Comparison of ENCODE assay signal across 25 cellular contexts in genomic region chr2:158319269-158319668, GRCh38.
DNase-seq lines count a peak whose midpoint lies in the region; TF ChIP-seq lines count a peak whose summit lies in the region.
"Had no signal": no experiment of that assay in that cellular context is flagged by ENCODE, and none has a peak within 500 bp of the region (broad histone marks: within the 10 kb centered on the region; RNA-seq: fewer than 3 reads in every experiment).

No MANE protein-coding gene starts in this region.

- H3K27ac ChIP-seq in HUES48 (ENCODE audit: low read depth, low read length) (peak overlapping the region; percentile 22), iPS DF 6.9 (ENCODE audit: low read length) (no peak overlapping the region)
- H3K27ac ChIP-seq: GM23248, stomach had no signal

- BruUV-seq in Caco-2 (replicated peaks; lab: Mats Ljungman, UMichigan): no TSS peak

- TF ChIP-seq CTCF in Caco-2 (IDR thresholded peaks at IDR 0.05; ENCODE audit: insufficient read depth in 1 of 2, low read depth in 1 of 2, low read length in 1 of 2, severe bottlenecking in 1 of 2, unreplicated experiment in 1 of 2): no peak

- POLR2A ChIA-PET in Caco-2 (lab: Charles Lee): no interaction called here

- intact Hi-C loops in Caco-2 (cut with micrococcal nuclease; ENCODE audit: unreplicated experiment): loop anchor here (10.0 kb wide), 1 partner anchor 134 kb away; no protein-coding TSS in a partner anchor

- no peak overlapping the region for H3K27ac Mint-ChIP-seq in Caco-2 (ENCODE audit: unreplicated experiment)
- H3K27ac Mint-ChIP-seq: brain had no signal

- H3K4me3 ChIP-seq in HUES48 (ENCODE audit: low read depth, low read length): no peak overlapping the region
- H3K4me3 ChIP-seq in iPS DF 6.9 (ENCODE audit: low read length): no peak overlapping the region
- H3K4me3 ChIP-seq in Caco-2 (ENCODE audit: low read depth, low read length): no peak overlapping the region
- H3K4me3 ChIP-seq: GM23248, stomach had no signal

- no peak overlapping the region for H3K4me3 Mint-ChIP-seq in Caco-2 (ENCODE audit: unreplicated experiment)
- H3K4me3 Mint-ChIP-seq: brain; CD4-positive, CD25-positive, alpha-beta regulatory T cell had no signal

- no peak overlapping the region for H3K9ac ChIP-seq in HUES48 (ENCODE audit: low read depth, low read length)
- H3K9ac ChIP-seq: GM23248 had no signal

- peaks cover 16% of the 10 kb centered on the region; the same call in 1 of the 2 replicates for H3K4me1 ChIP-seq in HUES48 (ENCODE audit: control insufficient read depth, insufficient read depth, low read length)
- H3K4me1 ChIP-seq in iPS DF 6.9 (ENCODE audit: control insufficient read depth, insufficient read depth, low read length): peaks cover 2% of the 10 kb centered on the region; the same call in 1 of the 2 replicates
- peaks cover 3% of the 10 kb centered on the region for H3K4me1 ChIP-seq in Caco-2

- H3K4me1 Mint-ChIP-seq in Caco-2 (ENCODE audit: low read depth, unreplicated experiment): no peaks in the 10 kb centered on the region
- H3K4me1 Mint-ChIP-seq: brain; CD4-positive, CD25-positive, alpha-beta regulatory T cell had no signal

- CTCF ChIA-PET in Caco-2 (lab: Charles Lee): no interaction called here

- WGBS in iPS DF 6.9 (ENCODE audit: insufficient coverage, insufficient read length): no CpG with 5 or more reads among the region's 1 CpG

- H3K27me3 Mint-ChIP-seq in Caco-2 (ENCODE audit: insufficient read depth, unreplicated experiment): no peaks in the 10 kb centered on the region
- H3K27me3 Mint-ChIP-seq: brain had no signal

- DNase-seq in ELF-1 (ENCODE audit: low read depth, low spot score): peak; percentile 32
- peak; percentile 65 for DNase-seq in OCI-M1 (lab: John Stamatoyannopoulos, UW)
- DNase-seq in iPS DF 6.9 (ENCODE audit: low read depth, low spot score): peak; percentile 20
- no peak for DNase-seq in NCI-H2227 (lab: John Stamatoyannopoulos, UW; ENCODE audit: unreplicated experiment)
- DNase-seq in NCI-H524 treated with DMSO at 0.1 percent for 48 hours (lab: John Stamatoyannopoulos, UW): no peak
- DNase-seq in Caco-2: no peak
- DNase-seq in hippocampal formation (lab: John Stamatoyannopoulos, UW): no peak
- DNase-seq: activated CD4-positive, alpha-beta T cell treated with anti-CD3 and anti-CD28 coated beads for 4 hours; activated CD8-positive, alpha-beta memory T cell treated with anti-CD3 and anti-CD28 coated beads for 24 hours; activated T-cell treated with anti-CD3 and anti-CD28 coated beads, Interleukin-2, amount 50 U/mL, for 1 hour; CD4-positive, CD25-positive, alpha-beta regulatory T cell; GF-D8; GM23248; mesenchymal stem cell; NCI-H1417; NCI-H2171 treated with DMSO at 0.1 percent for 48 hours; NCI-H526; occipital lobe; PC-3; SHP77; stimulated activated CD8-positive, alpha-beta memory T cell treated with anti-CD3 and anti-CD28 coated beads, Interleukin-4, amount 100 ng/mL, for 48 hours; stomach; trophoblast cell had no signal

- H3K36me3 Mint-ChIP-seq in Caco-2 (ENCODE audit: insufficient read depth, unreplicated experiment): no peaks in the 10 kb centered on the region
- H3K36me3 Mint-ChIP-seq: brain; CD4-positive, CD25-positive, alpha-beta regulatory T cell had no signal

- no peaks in the 10 kb centered on the region for H3K9me3 Mint-ChIP-seq in Caco-2 (ENCODE audit: unreplicated experiment)
- H3K9me3 Mint-ChIP-seq: brain; CD4-positive, CD25-positive, alpha-beta regulatory T cell had no signal

- H3K36me3 ChIP-seq in HUES48 (ENCODE audit: control insufficient read depth, insufficient read depth, low read length) (no peaks in the 10 kb centered on the region), iPS DF 6.9 (ENCODE audit: control insufficient read depth, insufficient read depth, low read length) (no peaks in the 10 kb centered on the region), Caco-2 (ENCODE audit: control insufficient read depth, insufficient read depth, low read length) (no peaks in the 10 kb centered on the region)
- H3K36me3 ChIP-seq: stomach had no signal

- peaks cover 7% of the 10 kb centered on the region; the same call in 1 of the 2 replicates for H3K9me3 ChIP-seq in HUES48 (ENCODE audit: control insufficient read depth, insufficient read depth, low read length)
- no peaks in the 10 kb centered on the region for H3K9me3 ChIP-seq in iPS DF 6.9 (ENCODE audit: control insufficient read depth, insufficient read depth, low read length)
- no peaks in the 10 kb centered on the region for H3K9me3 ChIP-seq in Caco-2
- H3K9me3 ChIP-seq: stomach had no signal

- H3K27me3 ChIP-seq in HUES48 (ENCODE audit: control insufficient read depth, insufficient read depth, low read length): no peaks in the 10 kb centered on the region
- H3K27me3 ChIP-seq in iPS DF 6.9 (ENCODE audit: control insufficient read depth, insufficient read depth, low read length): no peaks in the 10 kb centered on the region
- no peaks in the 10 kb centered on the region for H3K27me3 ChIP-seq in Caco-2 (replicated peaks; ENCODE audit: control insufficient read depth, insufficient read depth, low read length)
- H3K27me3 ChIP-seq: stomach had no signal

Comparison
In these comparisons a context has a peak if more than half of its experiments do, and no peak if none do; other contexts are left out.
1. DNase-seq: peak in ELF-1 (single experiment), OCI-M1 (single experiment) and iPS DF 6.9 (single experiment); none in NCI-H2227 (single experiment), NCI-H524 treated with DMSO at 0.1 percent for 48 hours (single experiment), Caco-2 (0 of 2) and hippocampal formation (0 of 2).